Comparison of ENCODE assay signal across 8 cellular contexts in genomic region chr17:11986939-11987329, GRCh38. TPM values are rescaled to one million over a fixed set of nuclear protein-coding genes. Genes with fewer than 3 reads are reported as not detected.
DNase-seq lines count a peak whose midpoint lies in the region; ATAC-seq and TF ChIP-seq lines count a peak whose summit lies in the region.

No MANE protein-coding gene starts in this region.

- no peaks in the 10 kb centered on the region for H3K27me3 ChIP-seq in prostate gland (replicated peaks; ENCODE audit: insufficient read depth)

- H3K27ac ChIP-seq in 22Rv1 (no peak overlapping the region), prostate gland (peak overlapping the region; percentile 40 to 86)

- H3K36me3 ChIP-seq in prostate gland: no peaks in the 10 kb centered on the region

- H3K4me3 ChIP-seq in fibroblast of villous mesenchyme (ENCODE audit: low read depth, low read length) (no peak overlapping the region), prostate gland (no peak overlapping the region)

- peak; percentile 71 for TF ChIP-seq CTCF in 22Rv1 (IDR thresholded peaks at IDR 0.05)
- TF ChIP-seq CTCF in GM12874 (IDR thresholded peaks at IDR 0.05; ENCODE audit: insufficient read depth, low read depth, low read length): peak; percentile 24; the same call in 1 of the 2 replicates
- TF ChIP-seq CTCF in fibroblast of villous mesenchyme (IDR thresholded peaks at IDR 0.05; ENCODE audit: insufficient read depth, low read depth, low read length): peak; percentile 60
- peak; percentile 16 to 67 (median 60) for TF ChIP-seq CTCF in prostate gland (IDR thresholded peaks at IDR 0.05)

- peaks cover 16% of the 10 kb centered on the region for H3K4me1 ChIP-seq in prostate gland (replicated peaks)

- WGBS in prostate gland: 17% methylated on average over 5 of the region's 5 CpGs

- intact Hi-C loops in prostate gland (cut with DNase I): loop anchor here (2.0 kb wide), 1 partner anchor 1110 kb away; no protein-coding TSS in a partner anchor

- no peak for ATAC-seq in GM19023 (IDR thresholded peaks at IDR 0.05; ENCODE audit: unreplicated experiment)

- no peak for TF ChIP-seq POLR2A in prostate gland (IDR thresholded peaks at IDR 0.05)

- no peaks in the 10 kb centered on the region for H3K9me3 ChIP-seq in prostate gland

- peak; percentile 23 to 29 for DNase-seq in SHP77 (lab: John Stamatoyannopoulos, UW)
- peak; percentile 57 for DNase-seq in fibroblast of villous mesenchyme (ENCODE audit: low read depth)
- DNase-seq in prostate gland (ENCODE audit: low spot score): no peak
- DNase-seq in NCI-H345 (lab: John Stamatoyannopoulos, UW): no peak
- DNase-seq in 8988T: no peak

RNA-seq across cellular contexts. Expression of gene ZNF18, which starts 10.3 kb away (rescaled TPM):
- 9.7 and 10.4 TPM in 2 replicates for total RNA-seq in fibroblast of villous mesenchyme
- total RNA-seq in prostate gland: 10 to 100 TPM; 11.8 to 13.3 TPM

RNA-seq across cellular contexts. Expression of gene MAP2K4, which starts 33.7 kb away (rescaled TPM):
- total RNA-seq in fibroblast of villous mesenchyme: 26.1 and 39.3 TPM in 2 replicates
- 10 to 100 TPM; 26.2 to 42.1 TPM for total RNA-seq in prostate gland

Comparison
In these comparisons a context has a peak if more than half of its experiments do, and no peak if none do; other contexts are left out.
1. DNase-seq: peak in SHP77 (2 of 2) and fibroblast of villous mesenchyme (single experiment); none in prostate gland (single experiment), NCI-H345 (single experiment) and 8988T (single experiment).
2. Peak in every context shown above with its lines, with median percentiles within 50 percentile points of each other: CTCF ChIP-seq.